In the genomic region with DNA sequence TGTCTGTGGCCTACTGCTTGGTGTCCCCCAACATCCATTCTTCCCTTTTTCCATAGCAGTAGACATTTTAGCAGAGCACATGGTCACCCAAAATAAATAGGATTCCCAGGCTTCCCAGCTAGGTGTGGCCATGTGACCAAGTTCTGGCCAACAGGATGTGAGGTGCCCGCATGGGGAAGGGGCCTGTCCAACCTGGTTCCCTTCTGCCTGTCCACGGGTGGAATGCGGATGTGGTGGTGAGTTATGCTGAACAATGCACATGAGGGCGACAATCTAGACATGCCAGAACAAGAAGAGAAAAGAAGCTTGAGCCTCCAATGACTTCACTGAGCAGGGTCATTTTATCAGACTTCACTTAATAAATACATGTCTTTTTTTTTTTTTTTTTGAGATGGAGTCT, we compare ENCODE assay signal across 15 cellular contexts.
"Had no signal": no experiment of that assay in that cellular context is flagged by ENCODE, and none has a peak within 500 bp of the region (broad histone marks: within the 10 kb centered on the region; RNA-seq: fewer than 3 reads in every experiment).

No MANE protein-coding gene starts in this region.

- H3K4me3 ChIP-seq: breast epithelium, dorsolateral prefrontal cortex, esophagus squamous epithelium, heart left ventricle, right atrium auricular region, tibial artery had no signal

- H3K4me1 Mint-ChIP-seq: stimulated activated memory B cell treated with anti-CD40 and anti-IgM and Interleukin-4, amounts not matched to agents 10 μg/mL and 1 μg/mL and 100 μg/mL, for 72 hours had no signal

- H3K27me3 ChIP-seq: breast epithelium, dorsolateral prefrontal cortex, esophagus squamous epithelium, heart left ventricle, right atrium auricular region had no signal

- FAIRE-seq: islet of Langerhans had no signal

- H3K27ac ChIP-seq: breast epithelium, heart left ventricle, right atrium auricular region, tibial artery had no signal

- H3K4me3 Mint-ChIP-seq: activated CD4-positive, alpha-beta memory T cell treated with anti-CD3 and anti-CD28 coated beads, Interleukin-2, amount 10 ng/mL, durations not matched to agents 7 days and 5 days; activated naive CD8-positive, alpha-beta T cell treated with anti-CD3 and anti-CD28 coated beads for 36 hours; stimulated activated memory B cell treated with anti-CD40 and anti-IgM and Interleukin-4, amounts not matched to agents 10 μg/mL and 1 μg/mL and 100 μg/mL, for 72 hours had no signal

- H3K36me3 ChIP-seq: breast epithelium, esophagus squamous epithelium, heart left ventricle, right atrium auricular region, tibial artery had no signal

- DNase-seq: activated CD4-positive, alpha-beta memory T cell treated with anti-CD3 and anti-CD28 coated beads, Interleukin-2, amount 10 ng/mL, durations not matched to agents 7 days and 5 days; activated gamma-delta T cell; activated naive CD8-positive, alpha-beta T cell treated with anti-CD3 and anti-CD28 coated beads for 36 hours; activated T-cell treated with anti-CD3 and anti-CD28 coated beads, Interleukin-2, amount 50 U/mL, for 48 hours; anterior cingulate cortex; esophagus squamous epithelium; foreskin fibroblast; heart left ventricle; stimulated activated CD4-positive, alpha-beta T cell treated with anti-CD3 and anti-CD28 coated beads, Interleukin-1b, Interleukin-23, amount 100 ng/mL, for 48 hours had no signal

- H3K27ac Mint-ChIP-seq: activated CD4-positive, alpha-beta memory T cell treated with anti-CD3 and anti-CD28 coated beads, Interleukin-2, amount 10 ng/mL, durations not matched to agents 7 days and 5 days; activated naive CD8-positive, alpha-beta T cell treated with anti-CD3 and anti-CD28 coated beads for 36 hours; stimulated activated memory B cell treated with anti-CD40 and anti-IgM and Interleukin-4, amounts not matched to agents 10 μg/mL and 1 μg/mL and 100 μg/mL, for 72 hours had no signal

- H3K4me1 ChIP-seq: breast epithelium, right atrium auricular region had no signal

- H3K9me3 ChIP-seq: breast epithelium, esophagus squamous epithelium, heart left ventricle, right atrium auricular region, tibial artery had no signal

- H3K36me3 Mint-ChIP-seq: activated naive CD8-positive, alpha-beta T cell treated with anti-CD3 and anti-CD28 coated beads for 36 hours; stimulated activated memory B cell treated with anti-CD40 and anti-IgM and Interleukin-4, amounts not matched to agents 10 μg/mL and 1 μg/mL and 100 μg/mL, for 72 hours had no signal

- H3K9me3 Mint-ChIP-seq: activated CD4-positive, alpha-beta memory T cell treated with anti-CD3 and anti-CD28 coated beads, Interleukin-2, amount 10 ng/mL, durations not matched to agents 7 days and 5 days; activated naive CD8-positive, alpha-beta T cell treated with anti-CD3 and anti-CD28 coated beads for 36 hours; stimulated activated memory B cell treated with anti-CD40 and anti-IgM and Interleukin-4, amounts not matched to agents 10 μg/mL and 1 μg/mL and 100 μg/mL, for 72 hours had no signal
